Comparison of ENCODE assay signal across 9 cellular contexts in the genomic region with DNA sequence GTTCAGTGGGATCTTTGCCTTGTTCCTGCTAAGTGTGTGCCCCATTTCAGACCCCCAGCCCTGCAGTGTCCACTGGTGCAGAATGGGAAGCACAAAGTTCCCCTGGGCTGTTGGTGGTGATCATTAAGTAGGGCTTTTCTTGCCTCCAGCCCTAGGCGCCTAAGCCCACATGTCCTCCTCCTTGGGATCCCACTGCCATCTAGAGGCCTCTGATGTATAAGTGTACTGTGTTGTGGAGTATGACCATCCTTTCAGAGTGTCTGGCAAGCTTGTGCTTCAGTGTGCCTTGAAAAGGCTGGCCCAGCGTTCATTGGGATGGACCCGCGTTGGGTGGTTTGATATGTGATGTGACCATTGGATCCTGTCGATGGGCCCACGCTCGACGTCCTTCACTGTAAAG.
DNase-seq lines count a peak whose midpoint lies in the region; ATAC-seq, FAIRE-seq and TF ChIP-seq lines count a peak whose summit lies in the region.
"Had no signal": no experiment of that assay in that cellular context is flagged by ENCODE, and none has a peak within 500 bp of the region (broad histone marks: within the 10 kb centered on the region; RNA-seq: fewer than 3 reads in every experiment).

No MANE protein-coding gene starts in this region.

- CTCF ChIA-PET in H1 (lab: Charles Lee; ENCODE audit: partially characterized antibody), result interaction anchor here (0.6 to 2.6 kb wide), 27 partner anchors 8 to 1298 kb away, joined by 3 to 14 read pairs (median 4); no protein-coding TSS in a partner anchor

- 96% methylated on average over 8 of the region's 8 CpGs; no CpG with 5 or more reads in 1 of the 2 experiments for WGBS in H1 (ENCODE audit: extremely low coverage in 1 of 2, insufficient coverage in 1 of 2, insufficient read length in 1 of 2, insufficient replicate concordance in 2 of 2, low coverage in 1 of 2, low lambda C conversion rate in 2 of 2, missing lambda C conversion rate in 1 of 2), 2 experiments

- H2BK12ac ChIP-seq in H1 (ENCODE audit: low read depth, low read length), result no peak overlapping the region

- no peaks in the 10 kb centered on the region for H3K79me2 ChIP-seq in H1 (ENCODE audit: control insufficient read depth in 1 of 2, insufficient read depth in 2 of 2, low read length in 2 of 2)

- H3K23ac ChIP-seq in H1 (ENCODE audit: insufficient read length), result no peak overlapping the region

- no peak for TF ChIP-seq POLR2A in NB4 (IDR thresholded peaks at IDR 0.05; ENCODE audit: extremely low read depth, insufficient read length)
- TF ChIP-seq POLR2A in H1 (IDR thresholded peaks at IDR 0.05; ENCODE audit: control extremely low read depth in 1 of 2, low read depth in 2 of 2, low read length in 2 of 2), result no peak

- H4K8ac ChIP-seq in H1 (ENCODE audit: extremely low read depth, insufficient read depth, low read length), result no peak overlapping the region

- H3K18ac ChIP-seq in H1 (ENCODE audit: extremely low read depth, low read length), result no peak overlapping the region

- H2BK5ac ChIP-seq in H1 (ENCODE audit: low read depth, low read length), result no peak overlapping the region

- no peak overlapping the region for H3K27ac ChIP-seq in H1 (ENCODE audit: low read depth, low read length)
- H3K27ac ChIP-seq: BLaER1 treated with 17β-estradiol and CSF1 and Interleukin-3, amounts not matched to agents 10 nM and 100 nM had no signal

- FAIRE-seq in H1 (lab: Jason Lieb, UNC), result no peak

- H2BK20ac ChIP-seq in H1 (ENCODE audit: low read length), result no peak overlapping the region

- no peak overlapping the region for H3K14ac ChIP-seq in H1 (ENCODE audit: insufficient read length)

- H3K4me2 ChIP-seq in H1 (ENCODE audit: insufficient read depth in 1 of 2, low read depth in 2 of 2, low read length in 2 of 2), result no peak overlapping the region
- H3K4me2 ChIP-seq: BLaER1 treated with 17β-estradiol and CSF1 and Interleukin-3, amounts not matched to agents 10 nM and 100 nM had no signal

- no peak for TF ChIP-seq EP300 in H1 (IDR thresholded peaks at IDR 0.05; ENCODE audit: borderline replicate concordance in 1 of 2, low read depth in 2 of 2, low read length in 2 of 2)

- no peak for TF ChIP-seq CTCF in NB4 (IDR thresholded peaks at IDR 0.05; ENCODE audit: low read depth, low read length)
- TF ChIP-seq CTCF in H1 (IDR thresholded peaks at IDR 0.05; ENCODE audit: control extremely low read depth in 1 of 3, insufficient read depth in 1 of 3, low read depth in 1 of 3, low read length in 3 of 3), result peak; percentile 7 to 50 (median 48)

- no peak overlapping the region; a peak in 1 of 7 replicates for H3K9ac ChIP-seq in H1 (replicated peaks in 1 of 4; ENCODE audit: extremely low read depth in 1 of 4, low read depth in 3 of 4, low read length in 3 of 4)
- H3K9ac ChIP-seq: BLaER1 treated with 17β-estradiol and CSF1 and Interleukin-3, amounts not matched to agents 10 nM and 100 nM had no signal

- H2AFZ ChIP-seq in H1 (ENCODE audit: low read length), result no peak overlapping the region

- H2AK5ac ChIP-seq in H1 (ENCODE audit: low read depth, low read length), result no peak overlapping the region

- TF ChIP-seq RAD21 in H1 (IDR thresholded peaks at IDR 0.05 in 1 of 2, conservative IDR thresholded peaks at IDR 0.05 in 1 of 2; ENCODE audit: low read depth in 2 of 2, low read length in 2 of 2), result peak; percentile 62 to 71

- no peaks in the 10 kb centered on the region for H4K20me1 ChIP-seq in H1 (replicated peaks in 1 of 2; ENCODE audit: control insufficient read depth in 1 of 2, insufficient read depth in 2 of 2, low read length in 2 of 2)
- H4K20me1 ChIP-seq: BLaER1 treated with 17β-estradiol and CSF1 and Interleukin-3, amounts not matched to agents 10 nM and 100 nM had no signal

- no peak overlapping the region for H4K5ac ChIP-seq in H1 (ENCODE audit: insufficient read length, low read depth, low read length)

- no peak overlapping the region for H3K56ac ChIP-seq in H1 (replicated peaks; ENCODE audit: insufficient read length, low read depth, low read length)

- intact Hi-C loops in sciatic nerve (cut with DNase I), result no loop called here

- H3K9me3 ChIP-seq in H1 (ENCODE audit: insufficient read depth in 2 of 2, low read depth in 1 of 2, low read length in 1 of 2), result peaks cover 4 to 8% of the 10 kb centered on the region in 2 experiments; a peak in 2 of 4 replicates

- H3K4me3 ChIP-seq in NB4 (ENCODE audit: low read depth, low read length), result no peak overlapping the region
- no peak overlapping the region for H3K4me3 ChIP-seq in H1 (ENCODE audit: extremely low read depth in 1 of 4, insufficient read depth in 2 of 4, low read depth in 3 of 4, low read length in 4 of 4)
- H3K4me3 ChIP-seq: BLaER1 treated with 17β-estradiol and CSF1 and Interleukin-3, amounts not matched to agents 10 nM and 100 nM had no signal

- H3K4ac ChIP-seq in H1 (replicated peaks; ENCODE audit: insufficient read length, low read depth, low read length), result no peak overlapping the region

- peak; percentile 76 for ATAC-seq in sciatic nerve
- ATAC-seq in HG03571 (IDR thresholded peaks at IDR 0.05; ENCODE audit: unreplicated experiment), result no peak
- ATAC-seq in GM19023 (IDR thresholded peaks at IDR 0.05; ENCODE audit: unreplicated experiment), result no peak

- POLR2A ChIA-PET in H1 (lab: Charles Lee; ENCODE audit: partially characterized antibody), result interaction anchor here (1.0 to 1.5 kb wide), 2 partner anchors 8 to 67 kb away, joined by 3 to 5 read pairs; no protein-coding TSS in a partner anchor

- no peak overlapping the region for H4K91ac ChIP-seq in H1 (replicated peaks; ENCODE audit: insufficient read length, low read length)

- peaks cover 0 to 5% (median 3%) of the 10 kb centered on the region in 4 experiments; a peak in 1 of 7 replicates for H3K4me1 ChIP-seq in H1 (replicated peaks in 1 of 4; ENCODE audit: control insufficient read depth in 3 of 4, insufficient read depth in 4 of 4, low read length in 3 of 4)

- H3K79me1 ChIP-seq in H1 (ENCODE audit: low read depth, low read length), result no peaks in the 10 kb centered on the region; the same call in 1 of the 2 replicates

- peak overlapping the region; percentile 88; the same call in 1 of the 2 replicates for H2BK15ac ChIP-seq in H1 (ENCODE audit: low read length)

- no peak overlapping the region for H2BK120ac ChIP-seq in H1 (replicated peaks; ENCODE audit: low read depth, low read length)

- H3K36me3 ChIP-seq in H1 (ENCODE audit: control insufficient read depth in 2 of 4, insufficient read depth in 4 of 4, low read length in 3 of 4), result peaks cover 0 to 6% (median under 1%) of the 10 kb centered on the region in 4 experiments; a peak in 1 of 8 replicates

- H3K23me2 ChIP-seq in H1 (ENCODE audit: low read depth, low read length), result no peaks in the 10 kb centered on the region

- peak; percentile 0 for DNase-seq in NCI-H2107 treated with DMSO at 0.1 percent for 48 hours (lab: John Stamatoyannopoulos, UW; ENCODE audit: unreplicated experiment)
- DNase-seq in NCI-H2107 (lab: John Stamatoyannopoulos, UW), result no peak
- DNase-seq in NB4 (ENCODE audit: low read depth), result peak; percentile 40
- DNase-seq in H1 (ENCODE audit: low read depth in 1 of 2, low spot score in 2 of 2), result no peak
- DNase-seq in sciatic nerve (ENCODE audit: low spot score), result no peak
- DNase-seq in NOMO-1 (lab: John Stamatoyannopoulos, UW; ENCODE audit: unreplicated experiment in 2 of 2), result no peak

- H3K27me3 ChIP-seq in H1 (replicated peaks in 1 of 4; ENCODE audit: control insufficient read depth in 3 of 4, extremely low read depth in 1 of 4, insufficient read depth in 3 of 4, low read length in 3 of 4), result no peaks in the 10 kb centered on the region

TF ChIP-seq in H1, 55 proteins besides CTCF, POLR2A, EP300 and RAD21:
- TF ChIP-seq RBBP5 (IDR thresholded peaks at IDR 0.05; ENCODE audit: borderline replicate concordance, low read depth, low read length), result no peak
- TF ChIP-seq HDAC6 (IDR thresholded peaks at IDR 0.05; ENCODE audit: low read depth, low read length), result no peak
- no peak for TF ChIP-seq EGR1 (IDR thresholded peaks at IDR 0.05; ENCODE audit: borderline replicate concordance, low read depth, low read length)
- TF ChIP-seq NANOG (IDR thresholded peaks at IDR 0.05; ENCODE audit: insufficient read depth, low read depth, low read length, poor library complexity, severe bottlenecking), result no peak
- no peak for TF ChIP-seq JUND (IDR thresholded peaks at IDR 0.05; ENCODE audit: low read length)
- no peak for TF ChIP-seq PHF8 (conservative IDR thresholded peaks at IDR 0.05; ENCODE audit: low read depth, low read length)
- no peak for TF ChIP-seq EZH2 (IDR thresholded peaks at IDR 0.05; ENCODE audit: low read depth, low read length, severe bottlenecking)
- TF ChIP-seq ZNF274 (IDR thresholded peaks at IDR 0.05; ENCODE audit: borderline replicate concordance, extremely low read depth, low read length), result no peak
- TF ChIP-seq FOSL1 (IDR thresholded peaks at IDR 0.05; ENCODE audit: insufficient read depth, low read depth, low read length), result no peak
- TF ChIP-seq SIX5 (IDR thresholded peaks at IDR 0.05; ENCODE audit: low read depth, low read length), result no peak
- no peak for TF ChIP-seq MAFK (IDR thresholded peaks at IDR 0.05; ENCODE audit: low read depth, low read length)
- no peak for TF ChIP-seq TAF1 (IDR thresholded peaks at IDR 0.05; ENCODE audit: low read depth, low read length)
- TF ChIP-seq SUZ12 (IDR thresholded peaks at IDR 0.05; ENCODE audit: low read length), result no peak
- TF ChIP-seq CHD1 (IDR thresholded peaks at IDR 0.05; ENCODE audit: low read depth, low read length), result no peak
- no peak for TF ChIP-seq CBX8 (IDR thresholded peaks at IDR 0.05; ENCODE audit: borderline replicate concordance, low read depth, low read length)
- TF ChIP-seq SP1 (IDR thresholded peaks at IDR 0.05; ENCODE audit: low read depth, low read length), result no peak

Comparison
In these comparisons a context has a peak if more than half of its experiments do, and no peak if none do; other contexts are left out.
1. DNase-seq: peak in NCI-H2107 treated with DMSO at 0.1 percent for 48 hours (single experiment) and NB4 (single experiment); none in NCI-H2107 (single experiment), H1 (0 of 2), sciatic nerve (single experiment) and NOMO-1 (0 of 2).